Comparison of ENCODE assay signal across 11 cellular contexts in the genomic region with DNA sequence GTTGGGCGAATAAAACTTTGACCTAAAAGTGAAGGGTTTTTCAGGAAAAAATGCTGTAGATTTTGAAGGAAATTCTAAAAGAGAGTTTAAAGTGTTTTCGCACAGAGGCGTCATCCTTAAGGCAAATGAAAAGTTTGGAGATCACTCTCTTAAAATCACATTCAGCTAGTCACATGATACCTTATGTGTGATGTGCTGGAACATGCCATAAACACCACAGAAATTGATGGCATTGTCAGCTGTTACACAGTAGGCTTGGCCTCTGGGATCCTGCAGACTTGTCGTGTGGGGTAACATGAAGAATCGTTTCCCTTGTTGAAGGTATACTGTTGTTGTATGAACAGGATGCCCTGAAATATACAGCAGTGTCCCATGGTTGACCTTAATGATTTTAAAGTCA. TPM values are rescaled to one million over a fixed set of nuclear protein-coding genes. Genes with fewer than 3 reads are reported as not detected.
DNase-seq lines count a peak whose midpoint lies in the region; ATAC-seq and TF ChIP-seq lines count a peak whose summit lies in the region.
"Had no signal": no experiment of that assay in that cellular context is flagged by ENCODE, and none has a peak within 500 bp of the region (broad histone marks: within the 10 kb centered on the region; RNA-seq: fewer than 3 reads in every experiment).

No MANE protein-coding gene starts in this region.

- no peak for DNase-seq in activated T-helper 2 cell treated with anti-CD3 and anti-CD28 coated beads, Interferon-gamma antibody, Interleukin-2, Interleukin-4, amounts not matched to agents 10 μg/mL and 5 μg/mL and 100 μg/mL, durations not matched to agents 14 hours and 24 hours and 36 hours (ENCODE audit: low spot score)
- no peak for DNase-seq in cortex of kidney (lab: John Stamatoyannopoulos, UW)
- DNase-seq in vagina (ENCODE audit: extremely low spot score in 2 of 2): no peak
- DNase-seq: NCI-H1436 treated with DMSO at 0.1 percent for 48 hours, spleen had no signal

- intact Hi-C loops in activated T-helper 2 cell treated with anti-CD3 and anti-CD28 coated beads, Interferon-gamma antibody, Interleukin-2, Interleukin-4, amounts not matched to agents 10 μg/mL and 5 μg/mL and 100 μg/mL, durations not matched to agents 14 hours and 24 hours and 36 hours (cut with micrococcal nuclease): loop anchor here (5.0 kb wide), 1 partner anchor 61 kb away; no protein-coding TSS in a partner anchor
- intact Hi-C loops in vagina (cut with DNase I): loop anchor here (10.0 kb wide), 1 partner anchor 62 kb away; the partner anchor contains the start of gene TRMO

- peaks cover 10% of the 10 kb centered on the region for H3F3A ChIP-seq in DOHH2 (ENCODE audit: control insufficient read depth, insufficient read depth)

- H4K20me1 ChIP-seq in DOHH2 (ENCODE audit: control insufficient read depth, insufficient read depth, low read depth, low read length): peaks cover 30% of the 10 kb centered on the region

- H3K27ac ChIP-seq in DOHH2 (ENCODE audit: low read depth, low read length) (peak overlapping the region; percentile 88), KOPT-K1 (ENCODE audit: low read depth, low read length, poor library complexity, severe bottlenecking) (peak overlapping the region; percentile 99), vagina (no peak overlapping the region)

- H3K36me3 ChIP-seq in DOHH2 (ENCODE audit: control insufficient read depth, low read length) (peaks cover 68% of the 10 kb centered on the region), KOPT-K1 (ENCODE audit: insufficient read depth, low read length) (0 out of 2 replicates have a peak, but pooled peaks cover 18% of the 10 kb centered on the region), vagina (no peaks in the 10 kb centered on the region)
- H3K36me3 ChIP-seq: left lung, spleen had no signal

- no peak for TF ChIP-seq POLR2A in vagina (IDR thresholded peaks at IDR 0.05)

- H3K4me3 ChIP-seq in DOHH2 (ENCODE audit: low read length) (peak overlapping the region; percentile 81), vagina (no peak overlapping the region)

- ATAC-seq in GM19452 (IDR thresholded peaks at IDR 0.05; ENCODE audit: unreplicated experiment): no peak
- no peak for ATAC-seq in HG02840 (IDR thresholded peaks at IDR 0.05; ENCODE audit: low FRiP score, unreplicated experiment)
- ATAC-seq: left lung had no signal

- H3K4me1 ChIP-seq in DOHH2 (ENCODE audit: control insufficient read depth, low read length) (peaks cover 74% of the 10 kb centered on the region), vagina (peaks cover 72% of the 10 kb centered on the region)

- peaks cover 96% of the 10 kb centered on the region for H3K79me2 ChIP-seq in DOHH2 (ENCODE audit: control insufficient read depth, low read length)

- peaks cover 25% of the 10 kb centered on the region for H3K36me3 Mint-ChIP-seq in activated T-helper 2 cell treated with anti-CD3 and anti-CD28 coated beads, Interferon-gamma antibody, Interleukin-2, Interleukin-4, amounts not matched to agents 10 μg/mL and 5 μg/mL and 100 μg/mL, durations not matched to agents 14 hours and 24 hours and 36 hours (ENCODE audit: low read depth)
- H3K36me3 Mint-ChIP-seq in nephron (ENCODE audit: low read depth): no peaks in the 10 kb centered on the region

- H3K4me1 Mint-ChIP-seq in activated T-helper 2 cell treated with anti-CD3 and anti-CD28 coated beads, Interferon-gamma antibody, Interleukin-2, Interleukin-4, amounts not matched to agents 10 μg/mL and 5 μg/mL and 100 μg/mL, durations not matched to agents 14 hours and 24 hours and 36 hours (ENCODE audit: low read depth): peaks cover 49% of the 10 kb centered on the region
- H3K4me1 Mint-ChIP-seq in nephron: peaks cover 55% of the 10 kb centered on the region

- H3K4me2 ChIP-seq in DOHH2 (ENCODE audit: low read length): peak overlapping the region; percentile 99

- H3K27ac Mint-ChIP-seq in activated T-helper 2 cell treated with anti-CD3 and anti-CD28 coated beads, Interferon-gamma antibody, Interleukin-2, Interleukin-4, amounts not matched to agents 10 μg/mL and 5 μg/mL and 100 μg/mL, durations not matched to agents 14 hours and 24 hours and 36 hours: peak overlapping the region; percentile 91
- H3K27ac Mint-ChIP-seq in nephron: peak overlapping the region; percentile 57 to 96 (median 89)

- H3K9me2 ChIP-seq in DOHH2 (replicated peaks; ENCODE audit: control insufficient read depth, low read length): no peaks in the 10 kb centered on the region

- H3K27me3 Mint-ChIP-seq in activated T-helper 2 cell treated with anti-CD3 and anti-CD28 coated beads, Interferon-gamma antibody, Interleukin-2, Interleukin-4, amounts not matched to agents 10 μg/mL and 5 μg/mL and 100 μg/mL, durations not matched to agents 14 hours and 24 hours and 36 hours (ENCODE audit: low read depth): no peaks in the 10 kb centered on the region
- H3K27me3 Mint-ChIP-seq in nephron (ENCODE audit: low read depth): no peaks in the 10 kb centered on the region

- H3K27me3 ChIP-seq in DOHH2 (ENCODE audit: control insufficient read depth, low read length) (no peaks in the 10 kb centered on the region), vagina (no peaks in the 10 kb centered on the region)
- H3K27me3 ChIP-seq: left lung, spleen had no signal

- peak overlapping the region; percentile 81 for H3K4me3 Mint-ChIP-seq in activated T-helper 2 cell treated with anti-CD3 and anti-CD28 coated beads, Interferon-gamma antibody, Interleukin-2, Interleukin-4, amounts not matched to agents 10 μg/mL and 5 μg/mL and 100 μg/mL, durations not matched to agents 14 hours and 24 hours and 36 hours (ENCODE audit: low read depth)
- peak overlapping the region; percentile 82 to 92 (median 89) for H3K4me3 Mint-ChIP-seq in nephron

- no peaks in the 10 kb centered on the region for H3K9me3 ChIP-seq in DOHH2 (ENCODE audit: control insufficient read depth, insufficient read depth, low read length)
- H3K9me3 ChIP-seq in KOPT-K1 (ENCODE audit: insufficient read depth, low read length, poor library complexity, severe bottlenecking): no peaks in the 10 kb centered on the region
- no peaks in the 10 kb centered on the region for H3K9me3 ChIP-seq in vagina
- H3K9me3 ChIP-seq: left lung, spleen had no signal

- no peaks in the 10 kb centered on the region for H3K9me3 Mint-ChIP-seq in activated T-helper 2 cell treated with anti-CD3 and anti-CD28 coated beads, Interferon-gamma antibody, Interleukin-2, Interleukin-4, amounts not matched to agents 10 μg/mL and 5 μg/mL and 100 μg/mL, durations not matched to agents 14 hours and 24 hours and 36 hours
- H3K9me3 Mint-ChIP-seq in nephron: no peaks in the 10 kb centered on the region

- no peak for TF ChIP-seq CTCF in DOHH2 (IDR thresholded peaks at IDR 0.05; ENCODE audit: low read depth, low read length, poor library complexity, severe bottlenecking)
- TF ChIP-seq CTCF in nephron (IDR thresholded peaks at IDR 0.05; ENCODE audit: unreplicated experiment in 3 of 3): no peak
- TF ChIP-seq CTCF in vagina (IDR thresholded peaks at IDR 0.05): no peak

RNA-seq across cellular contexts. Expression of gene ANP32B, which starts 3.3 kb away (rescaled TPM):
- total RNA-seq in activated T-helper 2 cell treated with anti-CD3 and anti-CD28 coated beads, Interferon-gamma antibody, Interleukin-2, Interleukin-4, amounts not matched to agents 10 μg/mL and 5 μg/mL and 100 μg/mL, durations not matched to agents 14 hours and 24 hours and 36 hours: 307 and 323 TPM in 2 replicates
- 75.1 TPM for total RNA-seq in vagina

RNA-seq across cellular contexts. Expression of gene HEMGN, which starts 48.5 kb away (rescaled TPM):
- 0.41 and 0.78 TPM in 2 replicates for total RNA-seq in activated T-helper 2 cell treated with anti-CD3 and anti-CD28 coated beads, Interferon-gamma antibody, Interleukin-2, Interleukin-4, amounts not matched to agents 10 μg/mL and 5 μg/mL and 100 μg/mL, durations not matched to agents 14 hours and 24 hours and 36 hours
- not detected for total RNA-seq in vagina
